In the genomic region with DNA sequence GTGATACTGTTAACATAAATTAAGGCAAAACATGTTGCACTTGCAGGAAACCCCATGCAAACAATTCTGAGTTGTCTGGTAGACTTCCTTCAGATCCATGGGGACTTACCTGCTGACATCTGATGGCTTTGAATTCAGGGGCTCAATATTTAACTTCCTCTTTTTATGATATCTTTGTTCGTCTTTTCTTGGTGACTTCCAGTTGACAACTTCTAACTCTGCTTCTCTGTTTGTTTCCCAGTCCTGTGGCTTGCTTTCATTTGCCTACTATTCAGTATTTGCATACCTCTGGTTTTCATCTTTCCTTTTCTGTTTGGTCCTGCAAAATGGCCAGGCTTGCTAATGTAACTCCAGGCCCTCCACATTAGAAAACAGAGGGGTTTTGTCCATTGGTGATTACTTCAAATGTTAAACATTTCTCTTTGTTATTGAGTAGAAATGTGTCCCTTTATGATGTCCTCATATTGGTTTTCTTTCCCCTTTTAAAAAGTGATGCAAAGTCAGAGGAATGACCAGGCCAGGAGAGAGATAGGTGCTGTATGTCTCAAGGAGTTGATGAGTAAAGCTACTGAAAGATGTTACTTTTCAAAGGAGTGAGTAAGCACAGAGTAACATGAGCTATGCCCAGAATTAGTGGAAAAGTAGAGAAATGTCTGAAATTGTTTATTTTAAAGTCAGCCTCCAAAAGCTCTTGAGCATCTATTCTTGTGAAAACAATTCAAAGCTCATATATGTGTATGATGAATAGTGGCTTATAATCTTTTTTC, we compare ENCODE assay signal across 12 cellular contexts.
DNase-seq lines count a peak whose midpoint lies in the region; ATAC-seq lines count a peak whose summit lies in the region.
"Had no signal": no experiment of that assay in that cellular context is flagged by ENCODE, and none has a peak within 500 bp of the region (broad histone marks: within the 10 kb centered on the region; RNA-seq: fewer than 3 reads in every experiment).

No MANE protein-coding gene starts in this region.

- H3K4me3 Mint-ChIP-seq in activated T-helper 17 cell treated with anti-CD3 and anti-CD28 coated beads, Interleukin-2, amount 50 U/mL, for 72 hours, result no peak overlapping the region

- DNase-seq in skeletal muscle cell (ENCODE audit: low read depth) (peak; percentile 64), RPMI8226 (no peak), DMS114 treated with DMSO at 0.1 percent for 48 hours (lab: John Stamatoyannopoulos, UW; ENCODE audit: unreplicated experiment) (no peak), DMS 273 (lab: John Stamatoyannopoulos, UW; ENCODE audit: unreplicated experiment) (no peak)
- DNase-seq: activated CD4-positive, alpha-beta T cell treated with anti-CD3 and anti-CD28 coated beads, Interleukin-2, amount 50 U/mL, for 4 hours; anterior cingulate cortex had no signal

- peaks cover 69% of the 10 kb centered on the region for H3K36me3 Mint-ChIP-seq in activated T-helper 17 cell treated with anti-CD3 and anti-CD28 coated beads, Interleukin-2, amount 50 U/mL, for 72 hours (ENCODE audit: low read depth)

- no peak overlapping the region for H3K4me3 ChIP-seq in skeletal muscle cell (ENCODE audit: low read depth, low read length)
- H3K4me3 ChIP-seq: esophagus muscularis mucosa, prostate gland had no signal

- H3K27ac Mint-ChIP-seq in activated T-helper 17 cell treated with anti-CD3 and anti-CD28 coated beads, Interleukin-2, amount 50 U/mL, for 72 hours, result no peak overlapping the region

- peak; percentile 63 for ATAC-seq in GM18499 (IDR thresholded peaks at IDR 0.05; ENCODE audit: insufficient read depth, unreplicated experiment)
- peak; percentile 56 for ATAC-seq in HG03378 (IDR thresholded peaks at IDR 0.05; ENCODE audit: unreplicated experiment)
- peak; percentile 58 for ATAC-seq in activated T-helper 17 cell treated with anti-CD3 and anti-CD28 coated beads, Interleukin-2, amount 50 U/mL, for 72 hours (replicated peaks)
- ATAC-seq in GM19023 (IDR thresholded peaks at IDR 0.05; ENCODE audit: unreplicated experiment), result no peak

- peaks cover 3% of the 10 kb centered on the region for H3K4me1 Mint-ChIP-seq in activated T-helper 17 cell treated with anti-CD3 and anti-CD28 coated beads, Interleukin-2, amount 50 U/mL, for 72 hours

- H3K27me3 Mint-ChIP-seq in activated T-helper 17 cell treated with anti-CD3 and anti-CD28 coated beads, Interleukin-2, amount 50 U/mL, for 72 hours, result no peaks in the 10 kb centered on the region

- no peaks in the 10 kb centered on the region for H3K9me3 Mint-ChIP-seq in activated T-helper 17 cell treated with anti-CD3 and anti-CD28 coated beads, Interleukin-2, amount 50 U/mL, for 72 hours
